Comparison of ENCODE assay signal across 1 cellular context in genomic region chr2:12716250-12717190, GRCh38.
TF ChIP-seq lines count a peak whose summit lies in the region.

Gene TRIB2, plus strand, starts transcription at chr2:12716936. Its CDS starts 1,372 bp downstream, at chr2:12718308.

TF ChIP-seq in WTC11, 78 proteins besides CTCF, POLR2A, EP300 and RAD21 (continued from another document):
- TF ChIP-seq PRDM15 (CRISPR knock-in tag; IDR thresholded peaks at IDR 0.05), result no peak
- TF ChIP-seq NR2C2 (CRISPR knock-in tag; IDR thresholded peaks at IDR 0.05), result no peak
- no peak for TF ChIP-seq FOXP1 (CRISPR knock-in tag; IDR thresholded peaks at IDR 0.05; ENCODE audit: borderline replicate concordance)
- no peak for TF ChIP-seq ATF6 (CRISPR knock-in tag; IDR thresholded peaks at IDR 0.05)
- peak; percentile 57; the same call in 1 of the 2 replicates for TF ChIP-seq HMGXB4 (CRISPR knock-in tag; IDR thresholded peaks at IDR 0.05)
- no peak for TF ChIP-seq HMGA2 (CRISPR knock-in tag; IDR thresholded peaks at IDR 0.05)
- no peak for TF ChIP-seq ZNF425 (CRISPR knock-in tag; conservative IDR thresholded peaks at IDR 0.05)
- no peak for TF ChIP-seq TEAD1 (CRISPR knock-in tag; IDR thresholded peaks at IDR 0.05)
- no peak for TF ChIP-seq ZNF263 (CRISPR knock-in tag; IDR thresholded peaks at IDR 0.05; ENCODE audit: low read depth)
- TF ChIP-seq IRF2 (CRISPR knock-in tag; IDR thresholded peaks at IDR 0.05; ENCODE audit: borderline replicate concordance, low read depth), result no peak
- TF ChIP-seq GABPB1 (CRISPR knock-in tag; IDR thresholded peaks at IDR 0.05), result no peak
- TF ChIP-seq CREM (CRISPR knock-in tag; IDR thresholded peaks at IDR 0.05), result no peak
- peak; percentile 46 for TF ChIP-seq NFYB (CRISPR knock-in tag; conservative IDR thresholded peaks at IDR 0.05; ENCODE audit: low read depth)
- TF ChIP-seq ZNF512 (CRISPR knock-in tag; IDR thresholded peaks at IDR 0.05; ENCODE audit: borderline replicate concordance), result no peak
- TF ChIP-seq ERG (CRISPR knock-in tag; IDR thresholded peaks at IDR 0.05), result no peak
- no peak for TF ChIP-seq ZNF138 (CRISPR knock-in tag; conservative IDR thresholded peaks at IDR 0.05)
- no peak for TF ChIP-seq E2F1 (CRISPR knock-in tag; IDR thresholded peaks at IDR 0.05)
- no peak for TF ChIP-seq ZNF532 (CRISPR knock-in tag; IDR thresholded peaks at IDR 0.05; ENCODE audit: borderline replicate concordance)
- no peak for TF ChIP-seq ZNF281 (CRISPR knock-in tag; IDR thresholded peaks at IDR 0.05)
- TF ChIP-seq KAT7 (CRISPR knock-in tag; IDR thresholded peaks at IDR 0.05; ENCODE audit: borderline replicate concordance), result no peak
- TF ChIP-seq ETV6 (CRISPR knock-in tag; IDR thresholded peaks at IDR 0.05), result 0 out of 2 replicates have a peak, but pooled peaks have one; percentile 29
- TF ChIP-seq SOX15 (CRISPR knock-in tag; IDR thresholded peaks at IDR 0.05), result no peak
- no peak for TF ChIP-seq NFE2L1 (CRISPR knock-in tag; IDR thresholded peaks at IDR 0.05)
- no peak for TF ChIP-seq SP1 (CRISPR knock-in tag; conservative IDR thresholded peaks at IDR 0.05)
